Comparison of ENCODE assay signal across 16 cellular contexts in the genomic region with DNA sequence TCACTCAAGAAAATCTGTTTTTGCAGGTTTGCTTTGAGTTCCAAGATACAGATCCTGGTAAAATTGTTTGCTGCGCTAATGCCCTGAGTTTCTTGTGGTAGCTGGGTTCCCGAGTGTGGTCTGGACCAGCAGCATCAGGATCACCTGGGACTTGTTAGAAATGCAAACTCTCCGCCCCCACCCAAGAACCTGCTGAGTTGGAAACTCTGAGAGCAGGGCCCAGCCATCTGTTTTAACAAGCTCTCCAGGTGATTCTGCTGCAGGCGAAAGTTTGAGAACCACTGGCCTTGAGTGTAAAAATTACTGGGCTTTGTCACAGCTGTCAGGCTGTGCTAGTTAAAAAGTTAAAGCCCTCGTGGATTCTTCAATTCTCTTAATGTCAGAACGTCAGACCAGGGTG. TPM values are rescaled to one million over a fixed set of nuclear protein-coding genes. Genes with fewer than 3 reads are reported as not detected.
"Had no signal": no experiment of that assay in that cellular context is flagged by ENCODE, and none has a peak within 500 bp of the region (broad histone marks: within the 10 kb centered on the region; RNA-seq: fewer than 3 reads in every experiment).

No MANE protein-coding gene starts in this region.

- H3K4me1 Mint-ChIP-seq: activated naive CD4-positive, alpha-beta T cell treated with anti-CD3 and anti-CD28 coated beads, Interleukin-2, amount 50 U/mL, for 24 hours; central memory CD8-positive, alpha-beta T cell had no signal

- H3K27me3 ChIP-seq: ascending aorta, colonic mucosa, right atrium auricular region, transverse colon, uterus had no signal

- H3K36me3 Mint-ChIP-seq: activated naive CD4-positive, alpha-beta T cell treated with anti-CD3 and anti-CD28 coated beads, Interleukin-2, amount 50 U/mL, for 24 hours had no signal

- DNase-seq: activated CD4-positive, alpha-beta T cell treated with anti-CD3 and anti-CD28 coated beads, Interleukin-2, amount 50 U/mL, for 1 hour; activated CD4-positive, CD25-positive, alpha-beta regulatory T cell treated with anti-CD3 and anti-CD28 coated beads, Interleukin-2, amount 50 U/mL, for 72 hours; activated gamma-delta T cell; colonic mucosa; foreskin melanocyte; kidney glomerular epithelial cell; left ventricle myocardium inferior; mammary epithelial cell; transverse colon; uterus had no signal

- H3K27me3 Mint-ChIP-seq: central memory CD8-positive, alpha-beta T cell; progenitor cell of endocrine pancreas had no signal

- H3K36me3 ChIP-seq: ascending aorta, colonic mucosa, left ventricle myocardium inferior, right atrium auricular region, transverse colon, uterus had no signal

- H3K4me3 Mint-ChIP-seq: activated naive CD4-positive, alpha-beta T cell treated with anti-CD3 and anti-CD28 coated beads, Interleukin-2, amount 50 U/mL, for 24 hours; central memory CD8-positive, alpha-beta T cell; stimulated activated naive CD8-positive, alpha-beta T cell treated with anti-CD3 and anti-CD28 coated beads, Interleukin-15, Interleukin-2, amounts not matched to agents 100 ng/mL and 50 ng/mL, for 24 hours had no signal

- H3K9me3 Mint-ChIP-seq: activated naive CD4-positive, alpha-beta T cell treated with anti-CD3 and anti-CD28 coated beads, Interleukin-2, amount 50 U/mL, for 24 hours; central memory CD8-positive, alpha-beta T cell; stimulated activated naive CD8-positive, alpha-beta T cell treated with anti-CD3 and anti-CD28 coated beads, Interleukin-15, Interleukin-2, amounts not matched to agents 100 ng/mL and 50 ng/mL, for 24 hours had no signal

- H3K4me3 ChIP-seq: ascending aorta, colonic mucosa, left ventricle myocardium inferior, right atrium auricular region, transverse colon, uterus had no signal

- H3K4me1 ChIP-seq: ascending aorta, colonic mucosa, left ventricle myocardium inferior, right atrium auricular region, transverse colon, uterus had no signal

- H3K9me3 ChIP-seq: ascending aorta, colonic mucosa, right atrium auricular region, transverse colon, uterus had no signal

- H3K27ac Mint-ChIP-seq: activated naive CD4-positive, alpha-beta T cell treated with anti-CD3 and anti-CD28 coated beads, Interleukin-2, amount 50 U/mL, for 24 hours; progenitor cell of endocrine pancreas; stimulated activated naive CD8-positive, alpha-beta T cell treated with anti-CD3 and anti-CD28 coated beads, Interleukin-15, Interleukin-2, amounts not matched to agents 100 ng/mL and 50 ng/mL, for 24 hours had no signal

- H3K27ac ChIP-seq: ascending aorta, colonic mucosa, left ventricle myocardium inferior, right atrium auricular region, transverse colon, uterus had no signal

RNA-seq across cellular contexts. Expression of gene KIT, which starts 18.3 kb away (rescaled TPM):
- total RNA-seq: ascending aorta had no signal
- polyA plus RNA-seq: mammary epithelial cell had no signal
